7 cellular contexts compared by ENCODE assay signal in genomic region chr19:57583104-57583520, GRCh38. TPM values are rescaled to one million over a fixed set of nuclear protein-coding genes. Genes with fewer than 3 reads are reported as not detected.
DNase-seq lines count a peak whose midpoint lies in the region; ATAC-seq, FAIRE-seq and TF ChIP-seq lines count a peak whose summit lies in the region.

No MANE protein-coding gene starts in this region.

- peaks cover 16 to 29% of the 10 kb centered on the region in 2 experiments for H3K79me1 ChIP-seq in IMR-90 (ENCODE audit: low read depth in 1 of 2, low read length in 2 of 2)

- H3K79me2 ChIP-seq in astrocyte (ENCODE audit: insufficient read depth, low read length): peaks cover 17% of the 10 kb centered on the region

- H3K14ac ChIP-seq in IMR-90 (replicated peaks; ENCODE audit: low read depth, low read length): no peak overlapping the region

- POLR2A ChIA-PET in IMR-90 (lab: Charles Lee; ENCODE audit: unreplicated experiment): no interaction called here

- peak overlapping the region; percentile 97 for H4K5ac ChIP-seq in IMR-90 (ENCODE audit: low read depth, low read length)

- H3K4ac ChIP-seq in IMR-90 (ENCODE audit: low read depth, low read length): no peak overlapping the region

- DNase-seq in IMR-90 (no peak), astrocyte (ENCODE audit: low read depth) (no peak), left lung (no peak), G401 (ENCODE audit: low spot score) (no peak)

- H3K56ac ChIP-seq in IMR-90 (ENCODE audit: extremely low read depth, insufficient read depth, low read length): no peak overlapping the region

- H3K9me3 ChIP-seq in IMR-90 (ENCODE audit: control insufficient read depth, insufficient read depth, low read length) (peaks cover 12% of the 10 kb centered on the region), astrocyte (ENCODE audit: insufficient read depth, low read depth, low read length) (peaks cover 36% of the 10 kb centered on the region), left lung (peaks cover 0 to 64% of the 10 kb centered on the region in 2 donors)

- H2AK9ac ChIP-seq in IMR-90 (replicated peaks; ENCODE audit: low read depth, low read length, poor library complexity): peak overlapping the region; percentile 88

- H3K23ac ChIP-seq in IMR-90 (ENCODE audit: low read depth, low read length): no peak overlapping the region

- peak overlapping the region; percentile 99 for H2AFZ ChIP-seq in IMR-90 (replicated peaks; ENCODE audit: low read length, poor library complexity)
- H2AFZ ChIP-seq in astrocyte (ENCODE audit: low read depth, low read length): peak overlapping the region; percentile 100

- in situ Hi-C loops in IMR-90 (cut with MboI; ENCODE audit: low sequenced_read_pairs): no loop called here
- in situ Hi-C loops in G401 (cut with HindIII; ENCODE audit: low sequenced_read_pairs): no loop called here

- ATAC-seq in IMR-90 (ENCODE audit: low read depth) (no peak), left lung (no peak), GM21528 (IDR thresholded peaks at IDR 0.05; ENCODE audit: low FRiP score, unreplicated experiment) (no peak), GM21723 (IDR thresholded peaks at IDR 0.05; ENCODE audit: unreplicated experiment) (no peak)
- ATAC-seq in stimulated activated memory B cell treated with anti-CD40 and anti-IgM and Interleukin-4, amounts not matched to agents 10 μg/mL and 1 μg/mL and 100 μg/mL, for 72 hours: no peak

- TF ChIP-seq RAD21 in IMR-90 (IDR thresholded peaks at IDR 0.05; ENCODE audit: low read length): no peak

- H3K4me1 ChIP-seq in IMR-90 (ENCODE audit: control insufficient read depth, insufficient read depth, low read length) (peaks cover 4% of the 10 kb centered on the region), astrocyte (ENCODE audit: insufficient read depth, low read length) (peaks cover 7% of the 10 kb centered on the region), left lung (peaks cover 13 to 15% of the 10 kb centered on the region in 2 donors)

- H4K8ac ChIP-seq in IMR-90 (ENCODE audit: low read depth in 2 of 2, low read length in 2 of 2): peak overlapping the region; percentile 84 to 98; a peak in 3 of 4 replicates

- no TSS peak for BruUV-seq in IMR-90 (replicated peaks; lab: Mats Ljungman, UMichigan)

- H4K91ac ChIP-seq in IMR-90 (ENCODE audit: insufficient read depth, low read depth, low read length): no peak overlapping the region

- H2BK15ac ChIP-seq in IMR-90 (ENCODE audit: low read depth, low read length): no peak overlapping the region

- no peak for FAIRE-seq in astrocyte (lab: Jason Lieb, UNC)

- H3K9me1 ChIP-seq in IMR-90 (ENCODE audit: insufficient read depth, low read length): peaks cover 1% of the 10 kb centered on the region

- CTCF ChIA-PET in IMR-90 (lab: Yijun Ruan, JAX): no interaction called here

- 9% methylated on average over 6 of the region's 21 CpGs; no CpG with 5 or more reads in 1 of the 2 experiments for WGBS in IMR-90 (ENCODE audit: extremely low coverage in 2 of 2, insufficient read length in 1 of 2), 2 experiments

- no peak overlapping the region for H3K4me3 ChIP-seq in IMR-90 (ENCODE audit: insufficient read depth, low read depth, low read length)
- peak overlapping the region; percentile 73 for H3K4me3 ChIP-seq in astrocyte (ENCODE audit: insufficient read depth, low read depth, low read length)
- H3K4me3 ChIP-seq in left lung: peak overlapping the region; percentile 62 to 65

- H3K36me3 ChIP-seq in IMR-90 (ENCODE audit: control insufficient read depth, insufficient read depth, low read length) (peaks cover 3% of the 10 kb centered on the region), astrocyte (ENCODE audit: insufficient read depth, low read length) (no peaks in the 10 kb centered on the region), left lung (peaks cover 0 to 11% of the 10 kb centered on the region in 2 donors)

- H3K9ac ChIP-seq in IMR-90 (ENCODE audit: low read depth, low read length): no peak overlapping the region
- H3K9ac ChIP-seq in astrocyte (ENCODE audit: low read length): no peak overlapping the region

- H3K36me3 Mint-ChIP-seq in astrocyte (ENCODE audit: low read depth, unreplicated experiment): peaks cover 33% of the 10 kb centered on the region
- peaks cover 38% of the 10 kb centered on the region for H3K36me3 Mint-ChIP-seq in stimulated activated memory B cell treated with anti-CD40 and anti-IgM and Interleukin-4, amounts not matched to agents 10 μg/mL and 1 μg/mL and 100 μg/mL, for 72 hours

- no peak overlapping the region for H2BK5ac ChIP-seq in IMR-90 (ENCODE audit: low read depth, low read length, poor library complexity, severe bottlenecking)

- H3K27me3 Mint-ChIP-seq in astrocyte (ENCODE audit: low read depth, unreplicated experiment): no peaks in the 10 kb centered on the region
- H3K27me3 Mint-ChIP-seq in stimulated activated memory B cell treated with anti-CD40 and anti-IgM and Interleukin-4, amounts not matched to agents 10 μg/mL and 1 μg/mL and 100 μg/mL, for 72 hours: no peaks in the 10 kb centered on the region

- peaks cover 30% of the 10 kb centered on the region for H3K9me3 Mint-ChIP-seq in astrocyte (ENCODE audit: unreplicated experiment)
- H3K9me3 Mint-ChIP-seq in stimulated activated memory B cell treated with anti-CD40 and anti-IgM and Interleukin-4, amounts not matched to agents 10 μg/mL and 1 μg/mL and 100 μg/mL, for 72 hours: peaks cover 29% of the 10 kb centered on the region

- H3K27ac ChIP-seq in IMR-90 (ENCODE audit: insufficient read depth, low read length) (no peak overlapping the region), astrocyte (ENCODE audit: low read depth, low read length) (no peak overlapping the region), left lung (no peak overlapping the region)

- H2AK5ac ChIP-seq in IMR-90 (ENCODE audit: low read depth, low read length): no peak overlapping the region

- TF ChIP-seq POLR2A in IMR-90 (IDR thresholded peaks at IDR 0.05; ENCODE audit: low read depth, low read length): no peak

- H3K4me3 Mint-ChIP-seq in astrocyte (ENCODE audit: unreplicated experiment): peak overlapping the region; percentile 91
- peak overlapping the region; percentile 91 for H3K4me3 Mint-ChIP-seq in stimulated activated memory B cell treated with anti-CD40 and anti-IgM and Interleukin-4, amounts not matched to agents 10 μg/mL and 1 μg/mL and 100 μg/mL, for 72 hours

- H3K27me3 ChIP-seq in IMR-90 (ENCODE audit: control insufficient read depth, insufficient read depth, low read length): no peaks in the 10 kb centered on the region
- H3K27me3 ChIP-seq in astrocyte (ENCODE audit: insufficient read depth, low read length): no peaks in the 10 kb centered on the region
- no peaks in the 10 kb centered on the region for H3K27me3 ChIP-seq in left lung

- H3K18ac ChIP-seq in IMR-90 (ENCODE audit: low read depth, low read length): no peak overlapping the region

- TF ChIP-seq CTCF in IMR-90 (conservative IDR thresholded peaks at IDR 0.05; ENCODE audit: low read depth, low read length) (no peak), astrocyte (IDR thresholded peaks at IDR 0.05; ENCODE audit: insufficient read depth, low read depth, low read length) (no peak), left lung (IDR thresholded peaks at IDR 0.05) (no peak)

- no peak overlapping the region for H3K27ac Mint-ChIP-seq in astrocyte (ENCODE audit: unreplicated experiment)
- peak overlapping the region; percentile 94 for H3K27ac Mint-ChIP-seq in stimulated activated memory B cell treated with anti-CD40 and anti-IgM and Interleukin-4, amounts not matched to agents 10 μg/mL and 1 μg/mL and 100 μg/mL, for 72 hours

- intact Hi-C loops in IMR-90 (cut with micrococcal nuclease): no loop called here
- intact Hi-C loops in left lung (cut with DNase I): no loop called here

- H3K4me2 ChIP-seq in IMR-90 (ENCODE audit: low read depth, low read length): no peak overlapping the region; the same call in 1 of the 2 replicates
- peak overlapping the region; percentile 89 for H3K4me2 ChIP-seq in astrocyte (ENCODE audit: low read length)

- peaks cover 9% of the 10 kb centered on the region for H3K4me1 Mint-ChIP-seq in astrocyte (ENCODE audit: low read depth, unreplicated experiment)
- peaks cover 34% of the 10 kb centered on the region for H3K4me1 Mint-ChIP-seq in stimulated activated memory B cell treated with anti-CD40 and anti-IgM and Interleukin-4, amounts not matched to agents 10 μg/mL and 1 μg/mL and 100 μg/mL, for 72 hours

- H4K20me1 ChIP-seq in IMR-90 (ENCODE audit: insufficient read depth, low read length): 0 out of 2 replicates have a peak, but pooled peaks cover 3% of the 10 kb centered on the region
- H4K20me1 ChIP-seq in astrocyte (ENCODE audit: insufficient read depth, low read length): no peaks in the 10 kb centered on the region

- no peak overlapping the region for H2BK20ac ChIP-seq in IMR-90 (ENCODE audit: low read depth, low read length)

- dilution Hi-C loops in IMR-90 (cut with HindIII; ENCODE audit: low sequenced_read_pairs, unreplicated experiment): no loop called here

- H2BK120ac ChIP-seq in IMR-90 (ENCODE audit: low read depth, low read length): no peak overlapping the region

RNA-seq across cellular contexts. Expression of gene ZIK1, which starts 0.8 kb away (rescaled TPM):
- total RNA-seq in IMR-90 (2012; rRNA removed): 9.2 and 11.8 TPM in 2 replicates
- polyA plus RNA-seq in IMR-90 (2012; rRNA removed): 3.5 and 4.1 TPM in 2 replicates
- polyA plus RNA-seq in IMR-90 (2012; cell fraction: cytosol; rRNA removed): 3.1 and 4.9 TPM in 2 replicates
- 3.4 and 5.2 TPM in 2 replicates for polyA plus RNA-seq in IMR-90 (2012; cell fraction: nucleus; rRNA removed; ENCODE audit: low replicate concordance)
- 8.7 and 8.9 TPM in 2 replicates for total RNA-seq in astrocyte
- 1 to 10 TPM; 4.4 to 4.7 TPM for total RNA-seq in left lung
- total RNA-seq in G401 (2014; rRNA removed; shearing (Covaris generic)): not detected in 2 replicates

RNA-seq across cellular contexts. Expression of gene ZNF416, which starts 4.4 kb away (rescaled TPM):
- total RNA-seq in IMR-90 (2012; rRNA removed): 6.1 and 8.1 TPM in 2 replicates
- polyA plus RNA-seq in IMR-90 (2012; rRNA removed): 2.3 and 2.6 TPM in 2 replicates
- 0.64 and 0.97 TPM in 2 replicates for polyA plus RNA-seq in IMR-90 (2012; cell fraction: cytosol; rRNA removed)
- polyA plus RNA-seq in IMR-90 (2012; cell fraction: nucleus; rRNA removed; ENCODE audit: low replicate concordance): 0.63 and 2.4 TPM in 2 replicates
- 9.3 and 9.7 TPM in 2 replicates for total RNA-seq in astrocyte
- total RNA-seq in left lung: 1 to 10 TPM; 4.5 TPM
- 9.0 and 9.4 TPM in 2 replicates for total RNA-seq in G401 (2014; rRNA removed; shearing (Covaris generic))

RNA-seq across cellular contexts. Expression of gene ZNF530, which starts 16.6 kb away (rescaled TPM):
- total RNA-seq in IMR-90 (2012; rRNA removed) (4.4 and 6.6 TPM in 2 replicates), astrocyte (3.5 and 4.7 TPM in 2 replicates), left lung (1 to 10 TPM; 2.3 to 3.6 TPM)
- polyA plus RNA-seq in IMR-90 (2012; rRNA removed): 2.9 and 3.0 TPM in 2 replicates
- polyA plus RNA-seq in IMR-90 (2012; cell fraction: cytosol; rRNA removed): 1.9 and 4.0 TPM in 2 replicates
- 1.8 and 4.4 TPM in 2 replicates for polyA plus RNA-seq in IMR-90 (2012; cell fraction: nucleus; rRNA removed; ENCODE audit: low replicate concordance)
- total RNA-seq in G401 (2014; rRNA removed; shearing (Covaris generic)): 6.5 and 8.3 TPM in 2 replicates

RNA-seq across cellular contexts. Expression of gene ZNF550, which starts 23.4 kb away (rescaled TPM):
- total RNA-seq in IMR-90 (2012; rRNA removed) (6.9 and 12.5 TPM in 2 replicates), astrocyte (13.4 and 13.5 TPM in 2 replicates), left lung (1 to 10 TPM; 7.4 to 7.6 TPM)
- polyA plus RNA-seq in IMR-90 (2012; rRNA removed): 4.2 and 5.7 TPM in 2 replicates
- polyA plus RNA-seq in IMR-90 (2012; cell fraction: cytosol; rRNA removed): 2.7 and 4.9 TPM in 2 replicates
- polyA plus RNA-seq in IMR-90 (2012; cell fraction: nucleus; rRNA removed; ENCODE audit: low replicate concordance): 6.8 and 10.1 TPM in 2 replicates
- 5.9 and 6.3 TPM in 2 replicates for total RNA-seq in G401 (2014; rRNA removed; shearing (Covaris generic))

RNA-seq across cellular contexts. Expression of gene ZNF134, which starts 30.9 kb away (rescaled TPM):
- total RNA-seq in IMR-90 (2012; rRNA removed) (31.0 and 31.1 TPM in 2 replicates), astrocyte (30.5 and 32.3 TPM in 2 replicates), left lung (10 to 100 TPM; 14.7 to 16.8 TPM)
- 6.0 and 6.2 TPM in 2 replicates for polyA plus RNA-seq in IMR-90 (2012; rRNA removed)
- polyA plus RNA-seq in IMR-90 (2012; cell fraction: cytosol; rRNA removed): 4.8 and 6.5 TPM in 2 replicates
- 8.4 and 8.5 TPM in 2 replicates for polyA plus RNA-seq in IMR-90 (2012; cell fraction: nucleus; rRNA removed; ENCODE audit: low replicate concordance)
- 6.2 and 19.6 TPM in 2 replicates for total RNA-seq in G401 (2014; rRNA removed; shearing (Covaris generic))
